In genomic region chr19:49295208-49295880, GRCh38 we compare ENCODE assay signal across 40 cellular contexts. TPM values are rescaled to one million over a fixed set of nuclear protein-coding genes. Genes with fewer than 3 reads are reported as not detected.
DNase-seq lines count a peak whose midpoint lies in the region; ATAC-seq, FAIRE-seq and TF ChIP-seq lines count a peak whose summit lies in the region.
"Had no signal": no experiment of that assay in that cellular context is flagged by ENCODE, and none has a peak within 500 bp of the region (broad histone marks: within the 10 kb centered on the region; RNA-seq: fewer than 3 reads in every experiment).

No MANE protein-coding gene starts in this region.

- no peak for TF ChIP-seq CTCF in right lobe of liver (IDR thresholded peaks at IDR 0.05)
- TF ChIP-seq CTCF in HepG2 (CRISPR knock-in tag; IDR thresholded peaks at IDR 0.05) = no peak

- H3K79me1 ChIP-seq in mesendoderm (ENCODE audit: low read length) = no peaks in the 10 kb centered on the region

- TF ChIP-seq POLR2A in right lobe of liver (IDR thresholded peaks at IDR 0.05) = no peak
- TF ChIP-seq POLR2A in HepG2 (IDR thresholded peaks at IDR 0.05; ENCODE audit: insufficient read depth in 1 of 2, low read depth in 2 of 2, low read length in 2 of 2) = no peak

- no peak overlapping the region for H2BK5ac ChIP-seq in mesendoderm (ENCODE audit: low read length)

- H3K4me2 ChIP-seq in HepG2 (ENCODE audit: low read depth, low read length) = no peak overlapping the region
- H3K4me2 ChIP-seq in mesendoderm (ENCODE audit: low read length) = no peak overlapping the region
- H3K4me2 ChIP-seq: A549; BLaER1; BLaER1 treated with 17β-estradiol and CSF1 and Interleukin-3, amounts not matched to agents 10 nM and 100 nM had no signal

- ATAC-seq in right lobe of liver = peak in 3 of 4 donors; percentile 33 to 68 (median 60)
- ATAC-seq in HepG2 = no peak
- peak; percentile 78 for ATAC-seq in left lobe of liver
- ATAC-seq in GM21360 (IDR thresholded peaks at IDR 0.05; ENCODE audit: unreplicated experiment) = no peak
- ATAC-seq: A549; CD8-positive, alpha-beta T cell had no signal

- WGBS in right lobe of liver (ENCODE audit: insufficient coverage, low coverage, low lambda C conversion rate, missing lambda C conversion rate) = 42% methylated on average over 8 of the region's 8 CpGs
- 36% methylated on average over 8 of the region's 8 CpGs for WGBS in HepG2 (ENCODE audit: low lambda C conversion rate)
- no CpG with 5 or more reads among the region's 8 CpGs for WGBS in mesendoderm (ENCODE audit: extremely low coverage, insufficient coverage, low lambda C conversion rate)

- in situ Hi-C loops in HepG2 (cut with HindIII; ENCODE audit: extremely low pct_ligation_motif_present, low pct_unique_long_range_greater_than_20kb) = no loop called here

- no peak overlapping the region for H3K23ac ChIP-seq in mesendoderm (ENCODE audit: low read length)

- CTCF ChIA-PET in HepG2 (lab: Yijun Ruan, JAX; ENCODE audit: low intra/inter-chr PET ratio, low total read pairs) = no interaction called here

- TF ChIP-seq EP300 in HepG2 (IDR thresholded peaks at IDR 0.05; ENCODE audit: low read depth in 2 of 2, low read length in 2 of 2) = no peak
- TF ChIP-seq EP300 in HepG2 (CRISPR knock-in tag; IDR thresholded peaks at IDR 0.05; ENCODE audit: borderline replicate concordance) = no peak

- H4K5ac ChIP-seq in mesendoderm (ENCODE audit: low read length) = no peak overlapping the region

- H2AFZ ChIP-seq in HepG2 (ENCODE audit: low read length) = no peak overlapping the region

- intact Hi-C loops in right lobe of liver (cut with DNase I) (no loop called here), HepG2 (cut with micrococcal nuclease; ENCODE audit: unreplicated experiment) (no loop called here)

- BruUV-seq in HepG2 (replicated peaks; lab: Mats Ljungman, UMichigan) = no TSS peak

- H3K4me1 ChIP-seq in right lobe of liver (peaks cover 0 to 6% (median 0%) of the 10 kb centered on the region in 4 donors), HepG2 (ENCODE audit: insufficient read depth, low read length) (no peaks in the 10 kb centered on the region), mesendoderm (ENCODE audit: control insufficient read depth, low read depth, low read length) (peaks cover 10% of the 10 kb centered on the region)
- H3K4me1 ChIP-seq: A549; BE2C; BLaER1; BLaER1 treated with 17β-estradiol and CSF1 and Interleukin-3, amounts not matched to agents 10 nM and 100 nM had no signal

- H3K4ac ChIP-seq in mesendoderm (ENCODE audit: low read depth, low read length) = no peak overlapping the region

- no peaks in the 10 kb centered on the region for H3K27me3 ChIP-seq in right lobe of liver
- no peaks in the 10 kb centered on the region; a peak in 1 of 5 replicates for H3K27me3 ChIP-seq in HepG2 (ENCODE audit: control insufficient read depth in 1 of 2, insufficient read depth in 2 of 2, low read length in 2 of 2)
- no peaks in the 10 kb centered on the region for H3K27me3 ChIP-seq in mesendoderm (ENCODE audit: insufficient read depth, low read length, poor library complexity)
- H3K27me3 ChIP-seq: BE2C; BLaER1; BLaER1 treated with 17β-estradiol and CSF1 and Interleukin-3, amounts not matched to agents 10 nM and 100 nM had no signal

- H4K8ac ChIP-seq in mesendoderm (ENCODE audit: low read depth, low read length) = no peak overlapping the region

- H3K9me3 ChIP-seq in right lobe of liver (no peaks in the 10 kb centered on the region), HepG2 (ENCODE audit: low read length) (no peaks in the 10 kb centered on the region)
- H3K9me3 ChIP-seq: A549, BE2C, BLaER1, Caco-2 had no signal

- H3K9ac ChIP-seq in HepG2 (ENCODE audit: insufficient read depth, low read depth, low read length) (no peak overlapping the region), mesendoderm (ENCODE audit: low read length) (no peak overlapping the region)
- H3K9ac ChIP-seq: BLaER1; BLaER1 treated with 17β-estradiol and CSF1 and Interleukin-3, amounts not matched to agents 10 nM and 100 nM had no signal

- no peak overlapping the region for H3K56ac ChIP-seq in mesendoderm (ENCODE audit: low read length)

- no peaks in the 10 kb centered on the region for H4K20me1 ChIP-seq in HepG2 (ENCODE audit: insufficient read depth, low read length)
- H4K20me1 ChIP-seq: BLaER1; BLaER1 treated with 17β-estradiol and CSF1 and Interleukin-3, amounts not matched to agents 10 nM and 100 nM had no signal

- no peak for DNase-seq in right lobe of liver
- no peak for DNase-seq in HepG2 (ENCODE audit: low spot score)
- no peak for DNase-seq in left lobe of liver (ENCODE audit: low spot score)
- no peak for DNase-seq in mesendoderm
- DNase-seq in mesenteric fat pad (ENCODE audit: low spot score) = peak; percentile 11
- no peak for DNase-seq in LoVo (ENCODE audit: low spot score)
- DNase-seq in activated gamma-delta T cell (lab: John Stamatoyannopoulos, UW) = no peak
- DNase-seq: 8988T; ACHN; AML-193; BE2C; C1 segment of cervical spinal cord; Calu3; CD4-positive, alpha-beta memory T cell; CD4-positive, alpha-beta T cell; CD4-positive, CD25-positive, alpha-beta regulatory T cell; CD8-positive, alpha-beta memory T cell; CD8-positive, alpha-beta T cell; COR-L47; DMS 273 treated with DMSO at 0.1 percent for 48 hours; DMS153; DMS53; DMS79; DMS79 treated with DMSO at 0.1 percent for 48 hours; DND-41; EL had no signal

- no peak overlapping the region for H2BK15ac ChIP-seq in mesendoderm (replicated peaks; ENCODE audit: low read depth)

- peak overlapping the region; percentile 51 for H2BK120ac ChIP-seq in mesendoderm (ENCODE audit: low read depth, low read length)

- H3K18ac ChIP-seq in mesendoderm (ENCODE audit: low read length) = no peak overlapping the region

- H3K79me2 ChIP-seq in HepG2 (ENCODE audit: insufficient read depth, low read length) (no peaks in the 10 kb centered on the region), mesendoderm (ENCODE audit: control insufficient read depth, insufficient read depth, low read length) (no peaks in the 10 kb centered on the region)

- no peaks in the 10 kb centered on the region for H3K36me3 ChIP-seq in right lobe of liver
- no peaks in the 10 kb centered on the region for H3K36me3 ChIP-seq in HepG2 (replicated peaks in 1 of 2; ENCODE audit: control insufficient read depth in 1 of 2, insufficient read depth in 2 of 2, low read length in 2 of 2)
- no peaks in the 10 kb centered on the region for H3K36me3 ChIP-seq in mesendoderm (ENCODE audit: control insufficient read depth, insufficient read depth, low read length)
- H3K36me3 ChIP-seq: BE2C; BLaER1; BLaER1 treated with 17β-estradiol and CSF1 and Interleukin-3, amounts not matched to agents 10 nM and 100 nM had no signal

- no peak overlapping the region for H3K4me3 ChIP-seq in right lobe of liver
- no peak overlapping the region for H3K4me3 ChIP-seq in HepG2 (replicated peaks in 1 of 3; ENCODE audit: insufficient read depth in 1 of 3, low read depth in 2 of 3, low read length in 3 of 3)
- H3K4me3 ChIP-seq in mesendoderm (ENCODE audit: low read length) = no peak overlapping the region
- H3K4me3 ChIP-seq: A549; BLaER1; BLaER1 treated with 17β-estradiol and CSF1 and Interleukin-3, amounts not matched to agents 10 nM and 100 nM had no signal

- FAIRE-seq in HepG2 (lab: Jason Lieb, UNC) = no peak
- FAIRE-seq: A204.1, A549, D721Med had no signal

- POLR2A ChIA-PET in HepG2 (lab: Yijun Ruan, JAX) = no interaction called here

- H2AK5ac ChIP-seq in mesendoderm (ENCODE audit: low read length) = no peak overlapping the region

- no peak overlapping the region for H3K27ac ChIP-seq in right lobe of liver
- H3K27ac ChIP-seq in HepG2 (ENCODE audit: extremely low read length, insufficient read depth, low read length) = no peak overlapping the region
- no peak overlapping the region for H3K27ac ChIP-seq in mesendoderm (ENCODE audit: low read depth, low read length)
- H3K27ac ChIP-seq: 22Rv1; A549; BLaER1; BLaER1 treated with 17β-estradiol and CSF1 and Interleukin-3, amounts not matched to agents 10 nM and 100 nM; C4-2B had no signal

- no peak for TF ChIP-seq RAD21 in HepG2 (CRISPR knock-in tag; IDR thresholded peaks at IDR 0.05)

RNA-seq across cellular contexts. Expression of gene SLC6A16, which starts 29.6 kb away (rescaled TPM):
- total RNA-seq in right lobe of liver = 1 to 10 TPM in 4 of 6 experiments, under 1 TPM in 2; 0.25 to 4.6 (median 2.4) TPM
- 0.07 TPM in 1 of 2 replicates, not detected in the other for total RNA-seq in HepG2 (2016; rRNA removed; fragmentation: Illumina TruSeq; extraction: Trizol)
- total RNA-seq in HepG2 (2016; cell fraction: cytosol; rRNA removed; fragmentation: Illumina TruSeq; extraction: Trizol; ENCODE audit: low read depth) = not detected in 2 replicates
- total RNA-seq in HepG2 (2016; cell fraction: insoluble cytoplasmic fraction; rRNA removed; fragmentation: Illumina TruSeq; extraction: Trizol) = 0.11 and 0.25 TPM in 2 replicates
- not detected in 2 replicates for total RNA-seq in HepG2 (2016; cell fraction: membrane; rRNA removed; fragmentation: Illumina TruSeq; extraction: Trizol)
- total RNA-seq in HepG2 (2016; cell fraction: nucleus; rRNA removed; fragmentation: Illumina TruSeq; extraction: Trizol) = 1.4 TPM in 1 of 2 replicates, not detected in the other
- 0.18 and 0.22 TPM in 2 replicates for polyA plus RNA-seq in HepG2 (2011; rRNA removed)
- 0.11 and 0.36 TPM in 2 replicates for polyA plus RNA-seq in HepG2 (2011; cell fraction: cytosol; rRNA removed)
- polyA plus RNA-seq in HepG2 (2011; cell fraction: nucleus; rRNA removed) = 0.33 and 0.95 TPM in 2 replicates
- 0.31 and 0.64 TPM in 2 replicates for polyA plus RNA-seq in HepG2 (2012)
- not detected in 2 replicates for polyA plus RNA-seq in HepG2 (2016; cell fraction: cytosol; fragmentation: Illumina TruSeq; extraction: Trizol; ENCODE audit: low read depth)
- not detected in 2 replicates for polyA plus RNA-seq in HepG2 (2016; cell fraction: insoluble cytoplasmic fraction; fragmentation: Illumina TruSeq; extraction: Trizol; ENCODE audit: low read depth)
- 0.35 and 0.39 TPM in 2 replicates for polyA plus RNA-seq in HepG2 (2016; cell fraction: membrane; fragmentation: Illumina TruSeq; extraction: Trizol; ENCODE audit: low read depth)
- 0.45 TPM in 1 of 2 replicates, not detected in the other for polyA plus RNA-seq in HepG2 (2016; cell fraction: nucleus; fragmentation: Illumina TruSeq; extraction: Trizol; ENCODE audit: insufficient read depth, low read depth)
- polyA minus RNA-seq in HepG2 (2011; rRNA and poly(A)+ RNA removed; ENCODE audit: low replicate concordance) = 0.20 and 1.2 TPM in 2 replicates
- polyA minus RNA-seq in HepG2 (2011; cell fraction: cytosol; rRNA and poly(A)+ RNA removed) = not detected in 2 replicates
- 0.26 and 0.37 TPM in 2 replicates for polyA minus RNA-seq in HepG2 (2011; cell fraction: nucleus; rRNA and poly(A)+ RNA removed)
- 2.4 TPM for total RNA-seq in left lobe of liver
- 0.32 TPM for polyA plus RNA-seq in mesendoderm (2013, experiment 1 of 2)
- polyA plus RNA-seq in mesendoderm (2013, experiment 2 of 2) = 0.41 TPM
- 3.1 TPM for total RNA-seq in mesenteric fat pad
- total RNA-seq: A172, Calu3, Daoy had no signal

RNA-seq across cellular contexts. Expression of gene CD37, which starts 39.9 kb away (rescaled TPM):
- total RNA-seq in right lobe of liver (1 to 10 TPM; 1.1 to 5.0 (median 3.5) TPM), HepG2 (2016; rRNA removed; fragmentation: Illumina TruSeq; extraction: Trizol) (not detected in 2 replicates), left lobe of liver (2.2 TPM), mesenteric fat pad (32.1 TPM)
- total RNA-seq in HepG2 (2016; cell fraction: cytosol; rRNA removed; fragmentation: Illumina TruSeq; extraction: Trizol; ENCODE audit: low read depth) = not detected in 2 replicates
- not detected in 2 replicates for total RNA-seq in HepG2 (2016; cell fraction: insoluble cytoplasmic fraction; rRNA removed; fragmentation: Illumina TruSeq; extraction: Trizol)
- total RNA-seq in HepG2 (2016; cell fraction: membrane; rRNA removed; fragmentation: Illumina TruSeq; extraction: Trizol) = not detected in 2 replicates
- not detected in 2 replicates for total RNA-seq in HepG2 (2016; cell fraction: nucleus; rRNA removed; fragmentation: Illumina TruSeq; extraction: Trizol)
- polyA plus RNA-seq in HepG2 (2011; rRNA removed) = not detected in 2 replicates
- not detected in 2 replicates for polyA plus RNA-seq in HepG2 (2011; cell fraction: cytosol; rRNA removed)
- polyA plus RNA-seq in HepG2 (2011; cell fraction: nucleus; rRNA removed) = 0.12 TPM in 1 of 2 replicates, not detected in the other
- 0.52 and 2.6 TPM in 2 replicates for polyA plus RNA-seq in HepG2 (2012)
- not detected in 2 replicates for polyA plus RNA-seq in HepG2 (2016; cell fraction: cytosol; fragmentation: Illumina TruSeq; extraction: Trizol; ENCODE audit: low read depth)
- not detected in 2 replicates for polyA plus RNA-seq in HepG2 (2016; cell fraction: insoluble cytoplasmic fraction; fragmentation: Illumina TruSeq; extraction: Trizol; ENCODE audit: low read depth)
- polyA plus RNA-seq in HepG2 (2016; cell fraction: membrane; fragmentation: Illumina TruSeq; extraction: Trizol; ENCODE audit: low read depth) = not detected in 2 replicates
- polyA plus RNA-seq in HepG2 (2016; cell fraction: nucleus; fragmentation: Illumina TruSeq; extraction: Trizol; ENCODE audit: insufficient read depth, low read depth) = not detected in 2 replicates
- polyA minus RNA-seq in HepG2 (2011; rRNA and poly(A)+ RNA removed; ENCODE audit: low replicate concordance) = 0.14 TPM in 1 of 2 replicates, not detected in the other
- polyA minus RNA-seq in HepG2 (2011; cell fraction: cytosol; rRNA and poly(A)+ RNA removed) = not detected in 2 replicates
- polyA minus RNA-seq in HepG2 (2011; cell fraction: nucleus; rRNA and poly(A)+ RNA removed) = not detected in 2 replicates
- 0.13 TPM for polyA plus RNA-seq in mesendoderm (2013, experiment 1 of 2)
- 0.17 TPM for polyA plus RNA-seq in mesendoderm (2013, experiment 2 of 2)
- total RNA-seq: A172, A673, Caco-2, Calu3, Daoy had no signal
- polyA plus RNA-seq: AG04450, BJ had no signal

Comparison
In these comparisons a context has a peak if more than half of its experiments do, and no peak if none do; other contexts are left out.
1. ATAC-seq: peak in right lobe of liver (3 of 4) and left lobe of liver (single experiment); none in HepG2 (single experiment) and GM21360 (single experiment).